19 cellular contexts compared by ENCODE assay signal in genomic region chr9:75552941-75553340, GRCh38.
"Had no signal": no experiment of that assay in that cellular context is flagged by ENCODE, and none has a peak within 500 bp of the region (broad histone marks: within the 10 kb centered on the region; RNA-seq: fewer than 3 reads in every experiment).

No MANE protein-coding gene starts in this region.

- H3K36me3 ChIP-seq: gastroesophageal sphincter, heart right ventricle, thoracic aorta had no signal

- H3K9me3 Mint-ChIP-seq: activated T-helper 1 cell treated with anti-CD3 and anti-CD28 coated beads, Interleukin-12 subunit alpha, Interleukin-12 subunit beta, Interleukin-2, Interleukin-4 antibody, amounts not matched to agents 30 ng/mL and 10 ng/mL and 1 ng/mL, durations not matched to agents 14 hours and 24 hours and 36 hours had no signal

- H3K9me3 ChIP-seq: gastroesophageal sphincter, thoracic aorta had no signal

- H3K27ac Mint-ChIP-seq: activated CD4-positive, alpha-beta T cell treated with anti-CD3 and anti-CD28 coated beads for 36 hours; activated naive CD8-positive, alpha-beta T cell; activated T-helper 1 cell treated with anti-CD3 and anti-CD28 coated beads, Interleukin-12 subunit alpha, Interleukin-12 subunit beta, Interleukin-2, Interleukin-4 antibody, amounts not matched to agents 30 ng/mL and 10 ng/mL and 1 ng/mL, durations not matched to agents 14 hours and 24 hours and 36 hours; naive thymus-derived CD8-positive, alpha-beta T cell; stimulated activated memory B cell treated with anti-CD40 and anti-IgM and Interleukin-4, amounts not matched to agents 10 μg/mL and 1 μg/mL and 100 μg/mL, for 72 hours; T-cell; WTC11 had no signal

- ATAC-seq: activated CD4-positive, alpha-beta T cell treated with anti-CD3 and anti-CD28 coated beads for 36 hours; gastroesophageal sphincter; heart right ventricle; naive thymus-derived CD8-positive, alpha-beta T cell; sciatic nerve; stimulated activated memory B cell treated with anti-CD40 and anti-IgM and Interleukin-4, amounts not matched to agents 10 μg/mL and 1 μg/mL and 100 μg/mL, for 72 hours; T-cell; WTC11 had no signal

- H3K4me1 ChIP-seq: gastroesophageal sphincter, heart right ventricle had no signal

- H3K4me3 ChIP-seq: gastroesophageal sphincter, heart right ventricle, thoracic aorta had no signal

- H3K4me3 Mint-ChIP-seq: activated CD4-positive, alpha-beta T cell treated with anti-CD3 and anti-CD28 coated beads for 36 hours; activated naive CD8-positive, alpha-beta T cell; activated T-helper 1 cell treated with anti-CD3 and anti-CD28 coated beads, Interleukin-12 subunit alpha, Interleukin-12 subunit beta, Interleukin-2, Interleukin-4 antibody, amounts not matched to agents 30 ng/mL and 10 ng/mL and 1 ng/mL, durations not matched to agents 14 hours and 24 hours and 36 hours; central memory CD8-positive, alpha-beta T cell; naive thymus-derived CD8-positive, alpha-beta T cell; stimulated activated memory B cell treated with anti-CD40 and anti-IgM and Interleukin-4, amounts not matched to agents 10 μg/mL and 1 μg/mL and 100 μg/mL, for 72 hours; T-cell; WTC11 had no signal

- DNase-seq: activated CD4-positive, alpha-beta T cell treated with anti-CD3 and anti-CD28 coated beads for 36 hours; activated CD4-positive, alpha-beta T cell treated with anti-CD3 and anti-CD28 coated beads, Interleukin-2, amount 50 U/mL, for 48 hours; amniotic stem cell; cortex of kidney; effector CD4-positive, alpha-beta T cell; heart right ventricle; mesenchymal stem cell; naive thymus-derived CD8-positive, alpha-beta T cell; stimulated activated CD4-positive, alpha-beta T cell treated with anti-CD3 and anti-CD28 coated beads, Interleukin-4, amount 100 ng/mL, for 4 hours; T-cell had no signal

- H3K27ac ChIP-seq: gastroesophageal sphincter, heart right ventricle, thoracic aorta had no signal

- H3K4me1 Mint-ChIP-seq: activated CD4-positive, alpha-beta T cell treated with anti-CD3 and anti-CD28 coated beads for 36 hours; central memory CD8-positive, alpha-beta T cell; naive thymus-derived CD8-positive, alpha-beta T cell; stimulated activated memory B cell treated with anti-CD40 and anti-IgM and Interleukin-4, amounts not matched to agents 10 μg/mL and 1 μg/mL and 100 μg/mL, for 72 hours; T-cell; WTC11 had no signal

- H3K36me3 Mint-ChIP-seq: activated naive CD8-positive, alpha-beta T cell; naive thymus-derived CD8-positive, alpha-beta T cell; stimulated activated memory B cell treated with anti-CD40 and anti-IgM and Interleukin-4, amounts not matched to agents 10 μg/mL and 1 μg/mL and 100 μg/mL, for 72 hours; T-cell had no signal

- H3K27me3 Mint-ChIP-seq: central memory CD8-positive, alpha-beta T cell; stimulated activated memory B cell treated with anti-CD40 and anti-IgM and Interleukin-4, amounts not matched to agents 10 μg/mL and 1 μg/mL and 100 μg/mL, for 72 hours; T-cell had no signal

- H3K9ac ChIP-seq: parathyroid adenoma had no signal

- H2AFZ ChIP-seq: parathyroid adenoma had no signal

- H3K27me3 ChIP-seq: gastroesophageal sphincter, heart right ventricle had no signal

- H3K79me2 ChIP-seq: parathyroid adenoma had no signal
